In the genomic region with DNA sequence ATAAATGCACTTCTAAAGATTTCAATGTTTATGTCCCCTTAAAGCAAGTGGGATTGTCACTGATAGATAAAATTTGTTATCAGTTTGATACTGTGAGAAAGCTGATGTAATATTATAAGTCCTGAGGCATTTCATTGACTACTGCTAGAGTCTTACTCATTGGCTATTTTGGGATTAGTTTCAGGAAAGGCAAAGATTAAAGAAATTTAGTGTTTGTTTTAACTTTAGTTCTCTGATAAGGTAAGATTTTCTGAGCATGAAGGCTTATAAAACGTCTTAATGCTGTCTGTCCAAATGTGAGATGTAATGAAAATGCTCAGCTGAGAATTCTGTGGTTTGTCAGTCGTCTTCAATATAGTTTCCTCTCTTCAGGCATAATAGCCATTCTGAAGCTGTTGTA, we compare ENCODE assay signal across 16 cellular contexts.
DNase-seq lines count a peak whose midpoint lies in the region; ATAC-seq and TF ChIP-seq lines count a peak whose summit lies in the region.
"Had no signal": no experiment of that assay in that cellular context is flagged by ENCODE, and none has a peak within 500 bp of the region (broad histone marks: within the 10 kb centered on the region; RNA-seq: fewer than 3 reads in every experiment).

No MANE protein-coding gene starts in this region.

- WGBS in SK-N-SH (ENCODE audit: low lambda C conversion rate) = 68% methylated on average over 2 of the region's 2 CpGs

- no peaks in the 10 kb centered on the region for H3K4me1 Mint-ChIP-seq in neural progenitor cell

- DNase-seq in SK-N-SH = no peak
- DNase-seq in fibroblast of peridontal ligament (ENCODE audit: extremely low read depth) = peak; percentile 10
- no peak for DNase-seq in neural progenitor cell (ENCODE audit: low spot score)
- DNase-seq in effector CD4-positive, alpha-beta T cell = no peak
- DNase-seq in RWPE1 (ENCODE audit: low spot score) = no peak
- no peak for DNase-seq in activated CD4-positive, alpha-beta T cell treated with anti-CD3 and anti-CD28 coated beads, Interleukin-2, amount 50 U/mL, for 4 hours
- no peak for DNase-seq in NK-92 treated with Interleukin-12 subunit alpha and Interleukin-12 subunit beta, amount 100 ng/mL, for 24 hours (lab: John Stamatoyannopoulos, UW)
- DNase-seq: CD8-positive, alpha-beta T cell; COR-L47; DMS153; DMS79 treated with DMSO at 0.1 percent for 48 hours; EL had no signal

- H3K27ac ChIP-seq in SK-N-SH (ENCODE audit: low read depth in 2 of 2, low read length in 1 of 2) (no peak overlapping the region), neural progenitor cell (no peak overlapping the region), RWPE1 (no peak overlapping the region)
- H3K27ac ChIP-seq: 22Rv1 had no signal

- H3K9me3 Mint-ChIP-seq in neural progenitor cell = no peaks in the 10 kb centered on the region

- no peak overlapping the region for H3K4me3 Mint-ChIP-seq in neural progenitor cell
- H3K4me3 Mint-ChIP-seq: CD14-positive monocyte; CD8-positive, alpha-beta T cell had no signal

- POLR2A ChIA-PET in SK-N-SH (lab: Yijun Ruan, JAX) = no interaction called here
- POLR2A ChIA-PET in RWPE1 (lab: Yijun Ruan, JAX; ENCODE audit: low non-redundant PET) = no interaction called here

- H3F3A ChIP-seq in SK-N-SH (replicated peaks; ENCODE audit: insufficient read depth) = peaks cover 3% of the 10 kb centered on the region
- no peaks in the 10 kb centered on the region for H3F3A ChIP-seq in neural progenitor cell (ENCODE audit: low read depth)

- H3K27me3 Mint-ChIP-seq in neural progenitor cell (ENCODE audit: insufficient read depth, low read depth) = no peaks in the 10 kb centered on the region

- H3K27ac Mint-ChIP-seq in neural progenitor cell = no peak overlapping the region
- H3K27ac Mint-ChIP-seq: CD14-positive monocyte; CD8-positive, alpha-beta T cell had no signal

- no peaks in the 10 kb centered on the region for H3K9me3 ChIP-seq in SK-N-SH
- no peaks in the 10 kb centered on the region for H3K9me3 ChIP-seq in neural progenitor cell (ENCODE audit: low read depth)

- no peaks in the 10 kb centered on the region for H3K36me3 ChIP-seq in SK-N-SH (replicated peaks in 1 of 2; ENCODE audit: control insufficient read depth in 1 of 2, insufficient read depth in 2 of 2, low read length in 1 of 2)
- no peaks in the 10 kb centered on the region for H3K36me3 ChIP-seq in neural progenitor cell

- TF ChIP-seq EP300 in SK-N-SH (IDR thresholded peaks at IDR 0.05; ENCODE audit: borderline replicate concordance in 1 of 2, low read depth in 1 of 2, low read length in 1 of 2) = no peak

- H3K9ac ChIP-seq in SK-N-SH (no peak overlapping the region), neural progenitor cell (no peak overlapping the region)

- CTCF ChIA-PET in SK-N-SH (lab: Yijun Ruan, JAX) (interaction anchor here (1.3 kb wide), 1 partner anchor 13 kb away, joined by 3 read pairs; no protein-coding TSS in a partner anchor), RWPE1 (lab: Yijun Ruan, JAX) (interaction anchor here (0.6 kb wide), 1 partner anchor 284 kb away, joined by 3 read pairs; no protein-coding TSS in a partner anchor)

- H3K79me2 ChIP-seq in SK-N-SH (ENCODE audit: insufficient read depth) = no peaks in the 10 kb centered on the region
- no peaks in the 10 kb centered on the region for H3K79me2 ChIP-seq in neural progenitor cell (ENCODE audit: low read depth)

- H3K4me1 ChIP-seq in SK-N-SH (ENCODE audit: control insufficient read depth in 1 of 2, insufficient read depth in 2 of 2, low read depth in 1 of 2, low read length in 1 of 2) (no peaks in the 10 kb centered on the region), neural progenitor cell (peaks cover 10% of the 10 kb centered on the region)

- H2AFZ ChIP-seq in SK-N-SH (ENCODE audit: low read depth) = peak overlapping the region; percentile 54; the same call in 1 of the 2 replicates
- H2AFZ ChIP-seq in neural progenitor cell (replicated peaks) = no peak overlapping the region

- H3K27me3 ChIP-seq in SK-N-SH (ENCODE audit: insufficient read depth) (no peaks in the 10 kb centered on the region), neural progenitor cell (no peaks in the 10 kb centered on the region)

- H3K4me3 ChIP-seq in SK-N-SH (ENCODE audit: low read depth in 2 of 2, low read length in 1 of 2) (no peak overlapping the region), neural progenitor cell (no peak overlapping the region)

- no peaks in the 10 kb centered on the region for H4K20me1 ChIP-seq in SK-N-SH (ENCODE audit: insufficient read depth)
- no peaks in the 10 kb centered on the region for H4K20me1 ChIP-seq in neural progenitor cell (ENCODE audit: low read depth)

- H3K4me2 ChIP-seq in SK-N-SH (no peak overlapping the region), neural progenitor cell (peak overlapping the region; percentile 1)

- ATAC-seq in SK-N-SH treated with all-trans-retinoic acid at 6 μM for 48 hours = no peak
- ATAC-seq: CD8-positive, alpha-beta T cell; HCT116 had no signal

- TF ChIP-seq CTCF in SK-N-SH (IDR thresholded peaks at IDR 0.05) = no peak
- TF ChIP-seq CTCF in neural progenitor cell (IDR thresholded peaks at IDR 0.05) = no peak
- TF ChIP-seq CTCF in RWPE1 (conservative IDR thresholded peaks at IDR 0.05; ENCODE audit: low read depth) = no peak

- no peak for TF ChIP-seq RAD21 in SK-N-SH (IDR thresholded peaks at IDR 0.05; ENCODE audit: low read length)

- no peaks in the 10 kb centered on the region for H3K9me2 ChIP-seq in SK-N-SH

- no peaks in the 10 kb centered on the region for H3K36me3 Mint-ChIP-seq in neural progenitor cell
- H3K36me3 Mint-ChIP-seq: CD14-positive monocyte; CD8-positive, alpha-beta T cell had no signal

TF ChIP-seq in SK-N-SH, 30 proteins besides CTCF, POLR2A, EP300 and RAD21 (continues in another document):
- TF ChIP-seq RFX5 (IDR thresholded peaks at IDR 0.05; ENCODE audit: low read length) = no peak
- TF ChIP-seq FOXM1 (IDR thresholded peaks at IDR 0.05; ENCODE audit: low read depth) = no peak
- TF ChIP-seq YY1 (IDR thresholded peaks at IDR 0.05; ENCODE audit: low read depth) = no peak
- TF ChIP-seq NFIC (IDR thresholded peaks at IDR 0.05; ENCODE audit: borderline replicate concordance) = no peak
- TF ChIP-seq JUND (IDR thresholded peaks at IDR 0.05) = no peak
- no peak for TF ChIP-seq MEF2A (IDR thresholded peaks at IDR 0.05; ENCODE audit: borderline replicate concordance, low read depth)
- TF ChIP-seq TCF12 (IDR thresholded peaks at IDR 0.05) = no peak
- TF ChIP-seq, protein P1, sequence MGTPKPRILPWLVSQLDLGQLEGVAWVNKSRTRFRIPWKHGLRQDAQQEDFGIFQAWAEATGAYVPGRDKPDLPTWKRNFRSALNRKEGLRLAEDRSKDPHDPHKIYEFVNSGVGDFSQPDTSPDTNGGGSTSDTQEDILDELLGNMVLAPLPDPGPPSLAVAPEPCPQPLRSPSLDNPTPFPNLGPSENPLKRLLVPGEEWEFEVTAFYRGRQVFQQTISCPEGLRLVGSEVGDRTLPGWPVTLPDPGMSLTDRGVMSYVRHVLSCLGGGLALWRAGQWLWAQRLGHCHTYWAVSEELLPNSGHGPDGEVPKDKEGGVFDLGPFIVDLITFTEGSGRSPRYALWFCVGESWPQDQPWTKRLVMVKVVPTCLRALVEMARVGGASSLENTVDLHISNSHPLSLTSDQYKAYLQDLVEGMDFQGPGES (IDR thresholded peaks at IDR 0.05; ENCODE audit: low read depth, low read length) = no peak

TF ChIP-seq in SK-N-SH treated with all-trans-retinoic acid at 6 μM for 48 hours, 23 proteins besides CTCF, POLR2A, EP300 and RAD21 (continues in another document):
- TF ChIP-seq ZNF70 (CRISPR knock-in tag; IDR thresholded peaks at IDR 0.05) (no peak), ZC3H10 (CRISPR knock-in tag; IDR thresholded peaks at IDR 0.05) (no peak), ARNTL (CRISPR knock-in tag; IDR thresholded peaks at IDR 0.05; ENCODE audit: borderline replicate concordance, low read depth) (no peak), OSR1 (CRISPR knock-in tag; IDR thresholded peaks at IDR 0.05) (no peak), ZFP30 (CRISPR knock-in tag; IDR thresholded peaks at IDR 0.05) (no peak), ESRRG (CRISPR knock-in tag; IDR thresholded peaks at IDR 0.05) (no peak), SNAI2 (CRISPR knock-in tag; IDR thresholded peaks at IDR 0.05) (no peak), RARB (CRISPR knock-in tag; IDR thresholded peaks at IDR 0.05) (no peak), PPARA (CRISPR knock-in tag; IDR thresholded peaks at IDR 0.05; ENCODE audit: borderline replicate concordance) (no peak), CSDC2 (CRISPR knock-in tag; IDR thresholded peaks at IDR 0.05) (no peak)
- TF ChIP-seq, protein P2, sequence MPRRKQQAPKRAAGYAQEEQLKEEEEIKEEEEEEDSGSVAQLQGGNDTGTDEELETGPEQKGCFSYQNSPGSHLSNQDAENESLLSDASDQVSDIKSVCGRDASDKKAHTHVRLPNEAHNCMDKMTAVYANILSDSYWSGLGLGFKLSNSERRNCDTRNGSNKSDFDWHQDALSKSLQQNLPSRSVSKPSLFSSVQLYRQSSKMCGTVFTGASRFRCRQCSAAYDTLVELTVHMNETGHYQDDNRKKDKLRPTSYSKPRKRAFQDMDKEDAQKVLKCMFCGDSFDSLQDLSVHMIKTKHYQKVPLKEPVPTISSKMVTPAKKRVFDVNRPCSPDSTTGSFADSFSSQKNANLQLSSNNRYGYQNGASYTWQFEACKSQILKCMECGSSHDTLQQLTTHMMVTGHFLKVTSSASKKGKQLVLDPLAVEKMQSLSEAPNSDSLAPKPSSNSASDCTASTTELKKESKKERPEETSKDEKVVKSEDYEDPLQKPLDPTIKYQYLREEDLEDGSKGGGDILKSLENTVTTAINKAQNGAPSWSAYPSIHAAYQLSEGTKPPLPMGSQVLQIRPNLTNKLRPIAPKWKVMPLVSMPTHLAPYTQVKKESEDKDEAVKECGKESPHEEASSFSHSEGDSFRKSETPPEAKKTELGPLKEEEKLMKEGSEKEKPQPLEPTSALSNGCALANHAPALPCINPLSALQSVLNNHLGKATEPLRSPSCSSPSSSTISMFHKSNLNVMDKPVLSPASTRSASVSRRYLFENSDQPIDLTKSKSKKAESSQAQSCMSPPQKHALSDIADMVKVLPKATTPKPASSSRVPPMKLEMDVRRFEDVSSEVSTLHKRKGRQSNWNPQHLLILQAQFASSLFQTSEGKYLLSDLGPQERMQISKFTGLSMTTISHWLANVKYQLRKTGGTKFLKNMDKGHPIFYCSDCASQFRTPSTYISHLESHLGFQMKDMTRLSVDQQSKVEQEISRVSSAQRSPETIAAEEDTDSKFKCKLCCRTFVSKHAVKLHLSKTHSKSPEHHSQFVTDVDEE (CRISPR knock-in tag; IDR thresholded peaks at IDR 0.05) = no peak
